ENCODE assay signal across 16 cellular contexts in the genomic region with DNA sequence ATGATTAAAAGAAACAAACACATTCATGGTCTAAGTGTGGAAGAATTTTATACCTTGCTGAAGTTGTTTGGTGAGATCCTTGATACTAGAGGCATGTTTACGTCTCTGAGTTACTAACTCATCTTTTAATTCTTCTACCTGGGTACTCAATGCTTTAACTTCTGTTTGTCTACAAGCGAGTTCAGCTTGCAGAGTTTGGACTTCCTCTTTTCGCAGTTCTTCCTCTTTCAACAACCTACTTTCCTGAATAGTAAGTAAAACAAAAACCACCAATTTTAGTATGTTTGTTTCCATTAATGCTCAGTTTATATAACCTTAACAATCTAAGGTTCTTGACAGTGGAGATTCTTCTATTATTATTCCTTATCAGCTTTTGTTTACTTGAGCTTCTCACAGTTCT. TPM values are rescaled to one million over a fixed set of nuclear protein-coding genes. Genes with fewer than 3 reads are reported as not detected.
DNase-seq lines count a peak whose midpoint lies in the region; ATAC-seq and TF ChIP-seq lines count a peak whose summit lies in the region.
"Had no signal": no experiment of that assay in that cellular context is flagged by ENCODE, and none has a peak within 500 bp of the region (broad histone marks: within the 10 kb centered on the region; RNA-seq: fewer than 3 reads in every experiment).

No MANE protein-coding gene starts in this region.

- H3K36me3 ChIP-seq in lower lobe of right lung: peaks cover 99% of the 10 kb centered on the region

- DNase-seq in GDM1 (lab: John Stamatoyannopoulos, UW): peak; percentile 28
- DNase-seq in OCI-M1 (lab: John Stamatoyannopoulos, UW): peak; percentile 83
- no peak for DNase-seq in stimulated activated naive CD8-positive, alpha-beta T cell treated with anti-CD3 and anti-CD28 coated beads, Interleukin-15, Interleukin-2, amounts not matched to agents 100 U/mL and 50 U/mL, for 24 hours
- DNase-seq in NCI-H2227 (lab: John Stamatoyannopoulos, UW; ENCODE audit: unreplicated experiment): no peak
- no peak for DNase-seq in lower lobe of right lung
- DNase-seq in LoVo (ENCODE audit: low spot score): no peak
- DNase-seq: activated T-cell treated with anti-CD3 and anti-CD28 coated beads for 4 hours, caudate nucleus, HFFc6, NCI-H69, nephron progenitor cell, T-helper 2 cell had no signal

- peak; percentile 82 for ATAC-seq in GM19328 (IDR thresholded peaks at IDR 0.05; ENCODE audit: unreplicated experiment)
- ATAC-seq in HG03039 (IDR thresholded peaks at IDR 0.05; ENCODE audit: unreplicated experiment): peak; percentile 56
- no peak for ATAC-seq in stimulated activated naive CD8-positive, alpha-beta T cell treated with anti-CD3 and anti-CD28 coated beads, Interleukin-15, Interleukin-2, amounts not matched to agents 100 U/mL and 50 U/mL, for 24 hours
- no peak for ATAC-seq in lower lobe of right lung

- no peaks in the 10 kb centered on the region for H3K9me3 ChIP-seq in lower lobe of right lung

- H3K4me3 ChIP-seq in lower lobe of right lung: no peak overlapping the region

- no peak overlapping the region for H3K27ac ChIP-seq in lower lobe of right lung

- no peak for TF ChIP-seq CTCF in lower lobe of right lung (IDR thresholded peaks at IDR 0.05)

- no peaks in the 10 kb centered on the region for H3K27me3 ChIP-seq in lower lobe of right lung (ENCODE audit: low read depth)

- no peaks in the 10 kb centered on the region for H3K4me1 ChIP-seq in lower lobe of right lung

- intact Hi-C loops in lower lobe of right lung (cut with DNase I): no loop called here

RNA-seq across cellular contexts. Expression of a gene that starts 42.9 kb away (rescaled TPM):
- 33.1 TPM for total RNA-seq in lower lobe of right lung

RNA-seq across cellular contexts. Expression of a gene that starts 48.1 kb away (rescaled TPM):
- total RNA-seq in lower lobe of right lung: 0.09 TPM
- total RNA-seq: fibroblast of lung, HFFc6, kidney epithelial cell had no signal

Comparison
In these comparisons a context has a peak if more than half of its experiments do, and no peak if none do; other contexts are left out.
1. DNase-seq: peak in GDM1 (single experiment) and OCI-M1 (single experiment); none in stimulated activated naive CD8-positive, alpha-beta T cell treated with anti-CD3 and anti-CD28 coated beads, Interleukin-15, Interleukin-2, amounts not matched to agents 100 U/mL and 50 U/mL, for 24 hours (single experiment), NCI-H2227 (single experiment), lower lobe of right lung (single experiment) and LoVo (single experiment).
2. ATAC-seq: peak in GM19328 (single experiment) and HG03039 (single experiment); none in stimulated activated naive CD8-positive, alpha-beta T cell treated with anti-CD3 and anti-CD28 coated beads, Interleukin-15, Interleukin-2, amounts not matched to agents 100 U/mL and 50 U/mL, for 24 hours (single experiment) and lower lobe of right lung (0 of 2).